ENCODE assay signal across 8 cellular contexts in the genomic region with DNA sequence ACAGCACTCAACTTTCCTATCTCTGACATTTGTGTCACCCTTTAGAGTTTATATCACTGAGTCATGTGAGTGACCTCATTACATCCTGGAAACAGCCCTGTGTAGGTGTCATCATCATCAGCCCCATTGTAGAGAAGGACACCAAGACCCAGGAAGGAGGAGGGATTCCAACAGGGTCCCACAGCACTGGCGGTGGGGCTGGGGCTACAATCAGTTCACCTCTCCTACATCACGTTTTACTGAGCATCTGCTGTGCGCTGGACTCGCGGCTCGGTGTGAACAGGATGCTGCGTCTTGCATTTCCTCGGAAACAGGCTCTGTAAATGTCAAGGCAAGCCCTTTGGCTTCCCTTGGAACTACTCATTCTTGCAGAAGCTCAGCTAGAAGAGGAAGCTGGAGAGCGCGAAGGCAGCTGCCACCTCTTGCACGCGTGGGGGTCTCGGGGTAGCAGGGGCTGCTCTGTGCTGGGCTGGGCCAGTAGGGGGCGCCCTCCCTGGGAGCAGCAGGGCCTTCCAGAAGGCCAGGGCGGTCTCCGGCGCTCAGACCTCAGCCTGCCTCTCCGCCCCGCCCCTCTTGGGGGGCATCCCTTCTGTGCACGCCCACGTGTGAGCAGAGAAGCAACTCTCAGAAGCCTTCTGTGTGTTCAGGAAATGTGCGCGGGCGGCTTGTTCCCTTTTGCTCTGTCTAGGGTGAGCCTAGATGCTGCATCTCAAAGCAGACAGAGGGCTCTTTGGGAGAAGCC. TPM values are rescaled to one million over a fixed set of nuclear protein-coding genes. Genes with fewer than 3 reads are reported as not detected.
DNase-seq lines count a peak whose midpoint lies in the region; ATAC-seq and TF ChIP-seq lines count a peak whose summit lies in the region.
"Had no signal": no experiment of that assay in that cellular context is flagged by ENCODE, and none has a peak within 500 bp of the region (broad histone marks: within the 10 kb centered on the region; RNA-seq: fewer than 3 reads in every experiment).

No MANE protein-coding gene starts in this region.

- no peak overlapping the region for H3K27ac Mint-ChIP-seq in naive B cell

- H3K9me3 Mint-ChIP-seq in naive B cell: no peaks in the 10 kb centered on the region

- H3K4me3 Mint-ChIP-seq in naive B cell: peak overlapping the region in 1 of 8 donors; percentile 4

- H3K4me1 Mint-ChIP-seq in naive B cell: peaks cover 3 to 13% (median 11%) of the 10 kb centered on the region in 3 donors

- in situ Hi-C loops in astrocyte of the cerebellum (cut with HindIII; ENCODE audit: low sequenced_read_pairs): no loop called here

- no peaks in the 10 kb centered on the region for H3K9me3 ChIP-seq in upper lobe of left lung

- TF ChIP-seq CTCF in astrocyte of the cerebellum (IDR thresholded peaks at IDR 0.05; ENCODE audit: low read depth, low read length, missing control alignments): peak; percentile 29
- peak in 4 of 6 experiments; percentile 19 to 40 (median 35) for TF ChIP-seq CTCF in upper lobe of left lung (IDR thresholded peaks at IDR 0.05)

- no peaks in the 10 kb centered on the region for H3K36me3 ChIP-seq in upper lobe of left lung

- peaks cover 0 to 5% of the 10 kb centered on the region in 2 donors for H3K36me3 Mint-ChIP-seq in naive B cell

- peaks cover 3 to 24% (median 12%) of the 10 kb centered on the region in 3 donors for H3K27me3 Mint-ChIP-seq in naive B cell

- DNase-seq in T-helper 1 cell (peak in 3 of 5 donors; percentile 24 to 47 (median 27)), astrocyte of the cerebellum (ENCODE audit: low read depth) (no peak), naive B cell (peak; percentile 20), upper lobe of left lung (peak in 1 of 2 donors; percentile 82), middle frontal gyrus (ENCODE audit: extremely low spot score, low spot score) (no peak)

- peak; percentile 86 for ATAC-seq in GM18909 (IDR thresholded peaks at IDR 0.05; ENCODE audit: poor library complexity, unreplicated experiment)
- ATAC-seq in HG03045 (IDR thresholded peaks at IDR 0.05; ENCODE audit: unreplicated experiment): peak; percentile 84
- ATAC-seq in naive B cell (ENCODE audit: low read depth in 2 of 2): peak; percentile 63 to 76
- ATAC-seq in upper lobe of left lung (ENCODE audit: low FRiP score in 2 of 2): no peak

- peak overlapping the region; percentile 50 to 92 (median 88) for H3K27ac ChIP-seq in upper lobe of left lung
- H3K27ac ChIP-seq: epithelial cell of prostate had no signal

- H3K4me1 ChIP-seq in upper lobe of left lung: peaks cover 36 to 64% (median 37%) of the 10 kb centered on the region in 4 donors

- H3K4me3 ChIP-seq in astrocyte of the cerebellum (ENCODE audit: low read depth, low read length) (no peak overlapping the region), upper lobe of left lung (no peak overlapping the region)

- no peaks in the 10 kb centered on the region for H3K27me3 ChIP-seq in upper lobe of left lung

- TF ChIP-seq POLR2A in upper lobe of left lung (IDR thresholded peaks at IDR 0.05): no peak

- peak in 1 of 4 donors; percentile 79 for TF ChIP-seq EP300 in upper lobe of left lung (IDR thresholded peaks at IDR 0.05)

- WGBS in upper lobe of left lung, 2 donors: 68 to 81% methylated on average over 16 to 24 of the region's 24 CpGs

RNA-seq across cellular contexts. Expression of a gene that starts 29.0 kb away (rescaled TPM):
- 1 to 10 TPM in 1 of 6 donors, under 1 TPM in 1, not detected in 4; 0.18 to 3.4 TPM for polyA plus RNA-seq in naive B cell (ENCODE audit: low read depth in 6 of 6)
- total RNA-seq in upper lobe of left lung: 1 to 10 TPM in 2 of 6 donors, under 1 TPM in 4; 0.26 to 2.1 (median 0.73) TPM

Comparison
In these comparisons a context has a peak if more than half of its experiments do, and no peak if none do; other contexts are left out.
1. ATAC-seq: peak in GM18909 (single experiment), HG03045 (single experiment) and naive B cell (2 of 2); none in upper lobe of left lung (0 of 2).
2. DNase-seq: peak in T-helper 1 cell (3 of 5) and naive B cell (single experiment); none in astrocyte of the cerebellum (single experiment) and middle frontal gyrus (single experiment).